ENCODE assay signal across 8 cellular contexts in the genomic region with DNA sequence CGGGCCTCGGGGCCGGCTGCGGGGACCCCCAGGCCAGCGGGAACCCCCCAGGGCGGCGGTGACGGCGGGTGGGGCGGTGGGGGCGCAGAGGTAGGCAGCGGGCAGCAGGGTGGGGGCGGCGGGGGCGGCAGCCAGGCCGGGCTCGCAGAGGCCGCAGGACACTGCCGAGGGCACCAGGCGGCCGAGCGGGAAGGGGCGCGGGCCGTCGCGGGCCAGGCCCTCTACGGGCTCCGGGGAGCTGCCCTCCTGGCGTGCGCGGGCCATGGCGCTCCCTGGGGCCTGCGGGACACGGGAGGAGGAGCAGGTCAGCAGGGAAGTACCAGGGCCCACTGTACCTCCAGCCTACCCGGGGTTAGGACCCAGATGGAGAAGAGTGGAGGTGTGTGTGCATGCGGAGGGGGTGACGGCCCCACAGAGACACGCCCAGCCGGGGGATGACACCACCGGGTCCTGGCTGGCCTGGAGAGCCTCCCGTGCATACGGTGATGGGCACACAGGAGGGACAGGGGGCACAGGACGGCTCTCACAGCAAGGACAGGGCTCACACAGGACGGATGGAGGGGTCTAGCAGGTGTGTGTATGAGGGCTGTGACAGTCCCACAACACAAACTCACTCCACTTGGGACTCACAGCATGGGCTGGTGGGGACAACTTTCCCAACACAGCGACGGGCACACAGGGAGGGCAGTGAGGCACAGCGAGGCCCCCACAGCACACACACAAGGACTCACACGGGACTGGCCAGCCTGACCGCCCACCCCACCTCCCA. TPM values are rescaled to one million over a fixed set of nuclear protein-coding genes. Genes with fewer than 3 reads are reported as not detected.
DNase-seq lines count a peak whose midpoint lies in the region; ATAC-seq, FAIRE-seq and TF ChIP-seq lines count a peak whose summit lies in the region.

No MANE protein-coding gene starts in this region.

- peak overlapping the region; percentile 89 to 94 for H3K4me3 Mint-ChIP-seq in stimulated activated naive CD8-positive, alpha-beta T cell treated with anti-CD3 and anti-CD28 coated beads, Interleukin-15, amount 100 ng/mL, for 72 hours

- TF ChIP-seq CTCF in A673 (conservative IDR thresholded peaks at IDR 0.05; ENCODE audit: low read depth, low read length) (no peak), GM12878 (IDR thresholded peaks at IDR 0.05 in 2 of 3, conservative IDR thresholded peaks at IDR 0.05 in 1 of 3; ENCODE audit: control insufficient read depth in 2 of 3, extremely low read depth in 1 of 3, insufficient read depth in 1 of 3, low read depth in 3 of 3, low read length in 3 of 3) (no peak), kidney (IDR thresholded peaks at IDR 0.05; ENCODE audit: borderline replicate concordance, extremely low read depth, insufficient read depth) (no peak)

- SMC1A ChIA-PET in GM12878 (lab: Charles Lee; ENCODE audit: uncharacterized antibody, unreplicated experiment), result interaction anchor here (0.6 to 1.8 kb wide), 3 partner anchors 16 to 262 kb away, joined by 3 to 4 read pairs (median 3); no protein-coding TSS in a partner anchor

- H3K27ac ChIP-seq in A673 (ENCODE audit: low read depth, low read length, poor library complexity, severe bottlenecking) (no peak overlapping the region), GM23248 (peak overlapping the region; percentile 92), SJSA1 (peak overlapping the region; percentile 98), GM12878 (ENCODE audit: control insufficient read depth, insufficient read depth) (peak overlapping the region; percentile 78), kidney (ENCODE audit: low read depth in 2 of 2, low read length in 2 of 2) (peak overlapping the region; percentile 99)

- H4K20me1 ChIP-seq in GM23248 (ENCODE audit: insufficient read depth), result no peaks in the 10 kb centered on the region
- H4K20me1 ChIP-seq in GM12878 (ENCODE audit: control insufficient read depth, insufficient read depth), result no peaks in the 10 kb centered on the region

- no peak for TF ChIP-seq EP300 in GM12878 (IDR thresholded peaks at IDR 0.05; ENCODE audit: borderline replicate concordance in 1 of 2, control insufficient read depth in 1 of 2, low read depth in 2 of 2, low read length in 2 of 2)

- H3K4me2 ChIP-seq in GM23248 (ENCODE audit: unreplicated experiment) (peak overlapping the region; percentile 87), GM12878 (ENCODE audit: control insufficient read depth, insufficient read depth) (peak overlapping the region; percentile 57)

- FAIRE-seq in GM12878 (lab: Jason Lieb, UNC), result no peak
- no peak for FAIRE-seq in kidney (lab: Jason Lieb, UNC)

- H3K27me3 Mint-ChIP-seq in stimulated activated naive CD8-positive, alpha-beta T cell treated with anti-CD3 and anti-CD28 coated beads, Interleukin-15, amount 100 ng/mL, for 72 hours, result no peaks in the 10 kb centered on the region

- H3K9me2 ChIP-seq in GM23248 (ENCODE audit: insufficient read depth), result no peaks in the 10 kb centered on the region

- no peak overlapping the region for H3K27ac Mint-ChIP-seq in stimulated activated naive CD8-positive, alpha-beta T cell treated with anti-CD3 and anti-CD28 coated beads, Interleukin-15, amount 100 ng/mL, for 72 hours

- no peaks in the 10 kb centered on the region for H3K9me3 ChIP-seq in A673 (ENCODE audit: low read depth, low read length, poor library complexity, severe bottlenecking)
- no peaks in the 10 kb centered on the region for H3K9me3 ChIP-seq in GM23248 (ENCODE audit: low read depth)
- H3K9me3 ChIP-seq in SJSA1 (replicated peaks), result no peaks in the 10 kb centered on the region
- H3K9me3 ChIP-seq in GM12878 (replicated peaks; ENCODE audit: control insufficient read depth, insufficient read depth, low read length), result no peaks in the 10 kb centered on the region
- no peaks in the 10 kb centered on the region for H3K9me3 ChIP-seq in kidney (ENCODE audit: control insufficient read depth in 1 of 2, low read length in 2 of 2)

- H3K36me3 ChIP-seq in A673 (ENCODE audit: insufficient read depth, low read length, poor library complexity, severe bottlenecking) (no peaks in the 10 kb centered on the region), GM23248 (ENCODE audit: low read depth) (no peaks in the 10 kb centered on the region; the same call in 1 of the 2 replicates), SJSA1 (peaks cover 8% of the 10 kb centered on the region), GM12878 (ENCODE audit: control insufficient read depth in 2 of 2, insufficient read depth in 2 of 2, low read length in 1 of 2) (peaks cover 0 to 6% of the 10 kb centered on the region in 2 experiments; a peak in 2 of 4 replicates), kidney (ENCODE audit: control insufficient read depth in 1 of 2, insufficient read depth in 2 of 2, low read length in 2 of 2) (no peaks in the 10 kb centered on the region)

- H3K4me3 ChIP-seq in A673 (ENCODE audit: low read depth, low read length, poor library complexity, severe bottlenecking) (peak overlapping the region; percentile 38), GM23248 (peak overlapping the region; percentile 83), SJSA1 (peak overlapping the region; percentile 39), GM12878 (peak overlapping the region; percentile 91), kidney (ENCODE audit: low read length in 2 of 2) (peak overlapping the region; percentile 33 to 62)

- H3K9ac ChIP-seq in GM23248 (peak overlapping the region; percentile 85), GM12878 (ENCODE audit: control insufficient read depth, insufficient read depth, low read length) (peak overlapping the region; percentile 91), kidney (ENCODE audit: low read length in 2 of 2) (peak overlapping the region; percentile 65)

- TF ChIP-seq RAD21 in GM12878 (IDR thresholded peaks at IDR 0.05; ENCODE audit: insufficient read depth, low read depth, low read length), result no peak

- no peaks in the 10 kb centered on the region for H3K27me3 ChIP-seq in A673 (replicated peaks; ENCODE audit: insufficient read depth, low read depth, low read length, poor library complexity)
- no peaks in the 10 kb centered on the region for H3K27me3 ChIP-seq in GM23248 (replicated peaks; ENCODE audit: insufficient read depth)
- H3K27me3 ChIP-seq in SJSA1 (replicated peaks), result no peaks in the 10 kb centered on the region
- no peaks in the 10 kb centered on the region for H3K27me3 ChIP-seq in GM12878 (replicated peaks in 1 of 2; ENCODE audit: control insufficient read depth in 2 of 2, insufficient read depth in 2 of 2, low read length in 1 of 2)

- intact Hi-C loops in A673 (cut with micrococcal nuclease; ENCODE audit: unreplicated experiment), result no loop called here
- intact Hi-C loops in GM12878 (cut with micrococcal nuclease; ENCODE audit: unreplicated experiment), result loop anchor here (1.0 kb wide), 1 partner anchor 16 kb away; no protein-coding TSS in a partner anchor
- intact Hi-C loops in kidney (cut with DNase I), result no loop called here

- in situ Hi-C loops in GM23248 (cut with MboI) (no loop called here), GM12878 (cut with MboI) (no loop called here)

- peaks cover 35% of the 10 kb centered on the region for H3F3A ChIP-seq in GM23248 (ENCODE audit: insufficient read depth)

- 3 to 5% methylated on average over 35 to 43 of the region's 50 CpGs for WGBS in GM23248 (ENCODE audit: low coverage in 1 of 2, low lambda C conversion rate in 2 of 2, missing lambda C conversion rate in 2 of 2), 2 experiments
- 1% methylated on average over 32 of the region's 50 CpGs for WGBS in GM12878 (ENCODE audit: insufficient coverage, insufficient replicate concordance, low lambda C conversion rate, missing lambda C conversion rate)

- TF ChIP-seq POLR2A in GM12878 (IDR thresholded peaks at IDR 0.05; ENCODE audit: low read depth, low read length), result peak; percentile 56

- BruUV-seq in A673 (replicated peaks; lab: Mats Ljungman, UMichigan), result no TSS peak
- BruUV-seq in GM12878 (replicated peaks; lab: Mats Ljungman, UMichigan), result no TSS peak

- RAD21 ChIA-PET in GM12878 (lab: Charles Lee; ENCODE audit: unreplicated experiment), result interaction anchor here (2.1 to 2.2 kb wide), 2 partner anchors 16 to 28 kb away, joined by 6 to 8 read pairs; partner anchors contain the start of gene CCDC9

- H3K79me2 ChIP-seq in GM23248 (ENCODE audit: insufficient read depth) (peaks cover 54% of the 10 kb centered on the region), GM12878 (ENCODE audit: control insufficient read depth, insufficient read depth, low read length) (peaks cover 28% of the 10 kb centered on the region)

- DNase-seq in A673 (ENCODE audit: low spot score), result no peak
- DNase-seq in GM23248, result peak; percentile 75
- DNase-seq in SJSA1 (ENCODE audit: low read depth in 1 of 2, low spot score in 2 of 2), result peak in 1 of 2 experiments; percentile 64
- DNase-seq in GM12878 (ENCODE audit: low read depth, low spot score), result no peak
- DNase-seq in kidney, result peak; percentile 89
- DNase-seq in stimulated activated naive CD8-positive, alpha-beta T cell treated with anti-CD3 and anti-CD28 coated beads, Interleukin-15, amount 100 ng/mL, for 72 hours, result peak; percentile 74 to 81
- DNase-seq in midbrain (lab: John Stamatoyannopoulos, UW), result no peak
- DNase-seq in D341Med (ENCODE audit: low spot score), result no peak

- peaks cover 35% of the 10 kb centered on the region for H3K4me1 Mint-ChIP-seq in stimulated activated naive CD8-positive, alpha-beta T cell treated with anti-CD3 and anti-CD28 coated beads, Interleukin-15, amount 100 ng/mL, for 72 hours

- ATAC-seq in GM12878, result peak; percentile 47
- ATAC-seq in stimulated activated naive CD8-positive, alpha-beta T cell treated with anti-CD3 and anti-CD28 coated beads, Interleukin-15, amount 100 ng/mL, for 72 hours, result peak; percentile 49

- H2AFZ ChIP-seq in GM23248 (no peak overlapping the region), GM12878 (ENCODE audit: control insufficient read depth, low read depth, low read length) (peak overlapping the region; percentile 60; the same call in 1 of the 2 replicates)

- CTCF ChIA-PET in A673 (lab: Charles Lee), result no interaction called here
- CTCF ChIA-PET in GM12878 (lab: Yijun Ruan, JAX), result interaction anchor here (6.1 kb wide), 1 partner anchor 16 kb away, joined by 55 read pairs; no protein-coding TSS in a partner anchor

- H3K4me1 ChIP-seq in A673 (ENCODE audit: insufficient read depth, low read length, poor library complexity, severe bottlenecking) (peaks cover 27% of the 10 kb centered on the region), GM23248 (ENCODE audit: insufficient read depth) (peaks cover 21% of the 10 kb centered on the region; the same call in 1 of the 2 replicates), SJSA1 (replicated peaks) (peaks cover 74% of the 10 kb centered on the region), GM12878 (ENCODE audit: control insufficient read depth, insufficient read depth, low read length) (peaks cover 50% of the 10 kb centered on the region), kidney (ENCODE audit: control insufficient read depth in 1 of 2, insufficient read depth in 1 of 2, low read depth in 1 of 2, low read length in 2 of 2) (peaks cover 14 to 37% of the 10 kb centered on the region in 2 donors)

- no peaks in the 10 kb centered on the region for H3K9me3 Mint-ChIP-seq in stimulated activated naive CD8-positive, alpha-beta T cell treated with anti-CD3 and anti-CD28 coated beads, Interleukin-15, amount 100 ng/mL, for 72 hours

- POLR2A ChIA-PET in A673 (lab: Charles Lee; ENCODE audit: low non-redundant PET), result no interaction called here
- POLR2A ChIA-PET in GM12878 (lab: Charles Lee), result interaction anchor here (1.1 to 3.5 kb wide), 3 partner anchors 17 to 42 kb away, joined by 3 to 36 read pairs (median 24); partner anchors contain the start of gene CCDC9

RNA-seq across cellular contexts. Expression of gene BBC3, which starts 2.6 kb away (rescaled TPM):
- total RNA-seq in A673 (2021) (2.7 and 3.7 TPM in 2 replicates), GM12878 (2014; rRNA removed) (14.0 and 15.2 TPM in 2 replicates), GM12878 (2014; rRNA removed; fragmentation: Illumina TruSeq; extraction: Trizol) (6.2 and 6.5 TPM in 2 replicates), GM12878 (2021) (17.9 and 18.1 TPM in 2 replicates), kidney (14.2 TPM)
- total RNA-seq in GM23248 (2014; rRNA removed; shearing (Covaris generic)), result 11.9 and 14.6 TPM in 2 replicates
- polyA plus RNA-seq in GM23248 (2016; fragmentation: Nextera tagmentation; extraction: Ambion mirVana) (6.2 and 6.3 TPM in 2 replicates), GM12878 (2011; rRNA removed) (5.2 and 7.6 TPM in 2 replicates), GM12878 (2014; fragmentation: Illumina TruSeq; extraction: Trizol) (0.24 and 2.2 TPM in 2 replicates), GM12878 (2014; fragmentation: Nextera tagmentation; extraction: Ambion mirVana) (under 1 TPM; 0.10 to 0.27 TPM), GM12878 (2014; rRNA removed) (17.2 and 21.2 TPM in 2 replicates), GM12878 (2016; fragmentation: Nextera tagmentation; extraction: Ambion mirVana) (1 to 10 TPM; 7.5 to 7.8 TPM), kidney (ENCODE audit: insufficient read depth, low read depth, low replicate concordance) (3.2 TPM)
- total RNA-seq in SJSA1 (2014; rRNA removed; shearing (Covaris generic)), result 4.5 and 10.1 TPM in 2 replicates
- total RNA-seq in GM12878 (2013; cell fraction: nucleolus; rRNA removed), result 12.0 and 13.5 TPM in 2 replicates
- polyA plus RNA-seq in GM12878 (2011; ENCODE audit: low read depth), result 2.0 TPM
- polyA plus RNA-seq in GM12878 (2011; cell fraction: cytosol; rRNA removed), result 11.6 and 16.6 TPM in 2 replicates
- 17.5 and 18.4 TPM in 2 replicates for polyA plus RNA-seq in GM12878 (2011; cell fraction: nucleus; rRNA removed)
- polyA plus RNA-seq in GM12878 (2012), result 13.0 and 15.8 TPM in 2 replicates
- 4.2 and 8.8 TPM in 2 replicates for polyA minus RNA-seq in GM12878 (2011; rRNA and poly(A)+ RNA removed)
- 7.2 and 9.5 TPM in 2 replicates for polyA minus RNA-seq in GM12878 (2011; cell fraction: cytosol; rRNA and poly(A)+ RNA removed)
- polyA minus RNA-seq in GM12878 (2011; cell fraction: nucleus; rRNA and poly(A)+ RNA removed), result 5.4 and 8.3 TPM in 2 replicates

RNA-seq across cellular contexts. Expression of gene CCDC9, which starts 28.0 kb away (rescaled TPM):
- total RNA-seq in A673 (2021) (36.4 and 39.7 TPM in 2 replicates), GM12878 (2014; rRNA removed) (6.4 and 7.1 TPM in 2 replicates), GM12878 (2014; rRNA removed; fragmentation: Illumina TruSeq; extraction: Trizol) (2.9 and 4.9 TPM in 2 replicates), GM12878 (2021) (16.7 and 17.5 TPM in 2 replicates), kidney (49.0 TPM)
- 7.3 and 11.1 TPM in 2 replicates for total RNA-seq in GM23248 (2014; rRNA removed; shearing (Covaris generic))
- polyA plus RNA-seq in GM23248 (2016; fragmentation: Nextera tagmentation; extraction: Ambion mirVana) (4.1 and 5.8 TPM in 2 replicates), GM12878 (2011; rRNA removed) (3.3 and 3.9 TPM in 2 replicates), GM12878 (2014; fragmentation: Illumina TruSeq; extraction: Trizol) (1.7 and 7.7 TPM in 2 replicates), GM12878 (2014; fragmentation: Nextera tagmentation; extraction: Ambion mirVana) (under 1 TPM in 1 of 2 experiments, not detected in 1; 0.18 TPM), GM12878 (2014; rRNA removed) (10.1 and 13.2 TPM in 2 replicates), GM12878 (2016; fragmentation: Nextera tagmentation; extraction: Ambion mirVana) (1 to 10 TPM; 6.9 to 9.1 TPM), kidney (ENCODE audit: insufficient read depth, low read depth, low replicate concordance) (14.0 TPM)
- 8.0 and 12.1 TPM in 2 replicates for total RNA-seq in SJSA1 (2014; rRNA removed; shearing (Covaris generic))
- total RNA-seq in GM12878 (2013; cell fraction: nucleolus; rRNA removed), result 10.2 and 14.9 TPM in 2 replicates
- polyA plus RNA-seq in GM12878 (2011; ENCODE audit: low read depth), result 5.3 TPM
- polyA plus RNA-seq in GM12878 (2011; cell fraction: cytosol; rRNA removed), result 4.2 and 4.4 TPM in 2 replicates
- polyA plus RNA-seq in GM12878 (2011; cell fraction: nucleus; rRNA removed), result 5.0 and 13.4 TPM in 2 replicates
- 13.9 and 24.3 TPM in 2 replicates for polyA plus RNA-seq in GM12878 (2012)
- polyA minus RNA-seq in GM12878 (2011; rRNA and poly(A)+ RNA removed), result 3.0 and 4.8 TPM in 2 replicates
- polyA minus RNA-seq in GM12878 (2011; cell fraction: cytosol; rRNA and poly(A)+ RNA removed), result 1.2 and 1.6 TPM in 2 replicates
- 2.0 and 2.3 TPM in 2 replicates for polyA minus RNA-seq in GM12878 (2011; cell fraction: nucleus; rRNA and poly(A)+ RNA removed)

RNA-seq across cellular contexts. Expression of gene INAFM1, which starts 46.3 kb away (rescaled TPM):
- total RNA-seq in A673 (2021) (13.8 and 15.9 TPM in 2 replicates), GM12878 (2014; rRNA removed) (2.0 and 2.1 TPM in 2 replicates), GM12878 (2014; rRNA removed; fragmentation: Illumina TruSeq; extraction: Trizol) (0.51 and 0.63 TPM in 2 replicates), GM12878 (2021) (6.1 and 6.8 TPM in 2 replicates), kidney (28.4 TPM)
- total RNA-seq in GM23248 (2014; rRNA removed; shearing (Covaris generic)), result 2.9 and 5.2 TPM in 2 replicates
- polyA plus RNA-seq in GM23248 (2016; fragmentation: Nextera tagmentation; extraction: Ambion mirVana) (14.1 and 14.5 TPM in 2 replicates), GM12878 (2011; rRNA removed) (0.40 and 0.86 TPM in 2 replicates), GM12878 (2014; fragmentation: Illumina TruSeq; extraction: Trizol) (0.30 and 0.57 TPM in 2 replicates), GM12878 (2014; fragmentation: Nextera tagmentation; extraction: Ambion mirVana) (under 1 TPM in 1 of 2 experiments, not detected in 1; 0.58 TPM), GM12878 (2014; rRNA removed) (4.5 and 4.8 TPM in 2 replicates), GM12878 (2016; fragmentation: Nextera tagmentation; extraction: Ambion mirVana) (1 to 10 TPM; 1.1 to 1.4 TPM), kidney (ENCODE audit: insufficient read depth, low read depth, low replicate concordance) (17.0 TPM)
- total RNA-seq in SJSA1 (2014; rRNA removed; shearing (Covaris generic)), result 2.4 and 2.5 TPM in 2 replicates
- total RNA-seq in GM12878 (2013; cell fraction: nucleolus; rRNA removed), result 1.2 and 2.7 TPM in 2 replicates
- 0.46 TPM for polyA plus RNA-seq in GM12878 (2011; ENCODE audit: low read depth)
- 1.2 and 1.5 TPM in 2 replicates for polyA plus RNA-seq in GM12878 (2011; cell fraction: cytosol; rRNA removed)
- 4.8 and 6.7 TPM in 2 replicates for polyA plus RNA-seq in GM12878 (2011; cell fraction: nucleus; rRNA removed)
- 3.8 and 5.8 TPM in 2 replicates for polyA plus RNA-seq in GM12878 (2012)
- polyA minus RNA-seq in GM12878 (2011; rRNA and poly(A)+ RNA removed), result 0.57 TPM in 1 of 2 replicates, not detected in the other
- polyA minus RNA-seq in GM12878 (2011; cell fraction: cytosol; rRNA and poly(A)+ RNA removed), result 0.94 TPM in 1 of 2 replicates, not detected in the other
- polyA minus RNA-seq in GM12878 (2011; cell fraction: nucleus; rRNA and poly(A)+ RNA removed), result 1.5 and 2.1 TPM in 2 replicates

Comparison
In these comparisons a context has a peak if more than half of its experiments do, and no peak if none do; other contexts are left out.
1. DNase-seq: peak in GM23248 (single experiment), kidney (single experiment) and stimulated activated naive CD8-positive, alpha-beta T cell treated with anti-CD3 and anti-CD28 coated beads, Interleukin-15, amount 100 ng/mL, for 72 hours (2 of 2); none in A673 (single experiment), GM12878 (single experiment), midbrain (single experiment) and D341Med (single experiment).
2. H3K4me3 ChIP-seq: peak in every context shown above with its lines; median percentile 91 in GM12878; 83 in GM23248; 48 in kidney; 39 in SJSA1; 38 in A673.
3. Peak in every context shown above with its lines, with median percentiles within 50 percentile points of each other: H3K9ac ChIP-seq.